8 cellular contexts compared by ENCODE assay signal in genomic region chr21:46184625-46185555, GRCh38. TPM values are rescaled to one million over a fixed set of nuclear protein-coding genes. Genes with fewer than 3 reads are reported as not detected.
DNase-seq lines count a peak whose midpoint lies in the region; ATAC-seq and TF ChIP-seq lines count a peak whose summit lies in the region.

No MANE protein-coding gene starts in this region.

- H3K36me3 Mint-ChIP-seq in activated naive CD8-positive, alpha-beta T cell: no peaks in the 10 kb centered on the region
- no peaks in the 10 kb centered on the region for H3K36me3 Mint-ChIP-seq in glutamatergic neuron (ENCODE audit: unreplicated experiment)

- TF ChIP-seq POLR2A in GM18505 (IDR thresholded peaks at IDR 0.05; ENCODE audit: borderline replicate concordance, extremely low read depth, insufficient read depth, insufficient read length): peak; percentile 38

- H3K79me2 ChIP-seq in SK-N-SH (ENCODE audit: insufficient read depth): no peaks in the 10 kb centered on the region

- H3K4me1 ChIP-seq in SK-N-SH (ENCODE audit: control insufficient read depth in 1 of 2, insufficient read depth in 2 of 2, low read depth in 1 of 2, low read length in 1 of 2): peaks cover 16 to 28% of the 10 kb centered on the region in 2 experiments

- no peak for TF ChIP-seq CTCF in SK-N-SH (IDR thresholded peaks at IDR 0.05)
- no peak for TF ChIP-seq CTCF in glutamatergic neuron (IDR thresholded peaks at IDR 0.05; ENCODE audit: partially characterized antibody, unreplicated experiment)
- TF ChIP-seq CTCF in omental fat pad (IDR thresholded peaks at IDR 0.05): no peak

- peak overlapping the region; percentile 55 to 58 for H3K4me3 ChIP-seq in SK-N-SH (ENCODE audit: low read depth in 2 of 2, low read length in 1 of 2)

- peak overlapping the region; percentile 72; the same call in 1 of the 2 replicates for H2AFZ ChIP-seq in SK-N-SH (ENCODE audit: low read depth)

- H4K20me1 ChIP-seq in SK-N-SH (ENCODE audit: insufficient read depth): no peaks in the 10 kb centered on the region

- DNase-seq in M059J (ENCODE audit: low read depth): peak; percentile 83
- DNase-seq in SK-N-SH: peak; percentile 78
- peak; percentile 76 for DNase-seq in glutamatergic neuron
- DNase-seq in omental fat pad (ENCODE audit: low spot score): peak; percentile 56
- peak; percentile 84 for DNase-seq in superior temporal gyrus (ENCODE audit: extremely low spot score)

- no peak for TF ChIP-seq EP300 in SK-N-SH (IDR thresholded peaks at IDR 0.05; ENCODE audit: borderline replicate concordance in 1 of 2, low read depth in 1 of 2, low read length in 1 of 2)

- H3K9ac ChIP-seq in SK-N-SH: peak overlapping the region; percentile 50; the same call in 1 of the 2 replicates

- ATAC-seq in GM18505 (IDR thresholded peaks at IDR 0.05; ENCODE audit: unreplicated experiment) (peak; percentile 77), omental fat pad (ENCODE audit: low FRiP score) (peak; percentile 81), GM21381 (IDR thresholded peaks at IDR 0.05; ENCODE audit: unreplicated experiment) (no peak)

- H3K27ac ChIP-seq in SK-N-SH (ENCODE audit: low read depth in 2 of 2, low read length in 1 of 2): peak overlapping the region; percentile 58

- peaks cover 14% of the 10 kb centered on the region for H3K4me1 Mint-ChIP-seq in activated naive CD8-positive, alpha-beta T cell (ENCODE audit: low read depth)
- peaks cover 29% of the 10 kb centered on the region for H3K4me1 Mint-ChIP-seq in glutamatergic neuron (ENCODE audit: low read depth, unreplicated experiment)

- 48% methylated on average over 29 of the region's 30 CpGs for WGBS in SK-N-SH (ENCODE audit: low lambda C conversion rate)

- H3K36me3 ChIP-seq in SK-N-SH (replicated peaks in 1 of 2; ENCODE audit: control insufficient read depth in 1 of 2, insufficient read depth in 2 of 2, low read length in 1 of 2): no peaks in the 10 kb centered on the region

- H3K27ac Mint-ChIP-seq in activated naive CD8-positive, alpha-beta T cell: peak overlapping the region; percentile 83
- H3K27ac Mint-ChIP-seq in glutamatergic neuron (ENCODE audit: unreplicated experiment): peak overlapping the region; percentile 92

- H3K27me3 Mint-ChIP-seq in activated naive CD8-positive, alpha-beta T cell: no peaks in the 10 kb centered on the region
- peaks cover 13% of the 10 kb centered on the region for H3K27me3 Mint-ChIP-seq in glutamatergic neuron (ENCODE audit: unreplicated experiment)

- H3K4me3 Mint-ChIP-seq in activated naive CD8-positive, alpha-beta T cell: peak overlapping the region; percentile 87
- peak overlapping the region; percentile 89 for H3K4me3 Mint-ChIP-seq in glutamatergic neuron (ENCODE audit: unreplicated experiment)

- no peaks in the 10 kb centered on the region for H3K27me3 ChIP-seq in SK-N-SH (ENCODE audit: insufficient read depth)

- POLR2A ChIA-PET in SK-N-SH (lab: Yijun Ruan, JAX): no interaction called here

- no peaks in the 10 kb centered on the region for H3K9me2 ChIP-seq in SK-N-SH

- H3K4me2 ChIP-seq in SK-N-SH: peak overlapping the region; percentile 72; the same call in 1 of the 2 replicates

- peaks cover 10% of the 10 kb centered on the region for H3F3A ChIP-seq in SK-N-SH (replicated peaks; ENCODE audit: insufficient read depth)

- H3K9me3 ChIP-seq in SK-N-SH: no peaks in the 10 kb centered on the region

- CTCF ChIA-PET in SK-N-SH (lab: Yijun Ruan, JAX): no interaction called here

- TF ChIP-seq RAD21 in SK-N-SH (IDR thresholded peaks at IDR 0.05; ENCODE audit: low read length): no peak

- H3K9me3 Mint-ChIP-seq in activated naive CD8-positive, alpha-beta T cell (ENCODE audit: low read depth): no peaks in the 10 kb centered on the region
- H3K9me3 Mint-ChIP-seq in glutamatergic neuron (ENCODE audit: unreplicated experiment): peaks cover 18% of the 10 kb centered on the region

TF ChIP-seq in SK-N-SH, 30 proteins besides CTCF, POLR2A, EP300 and RAD21:
- TF ChIP-seq RFX5 (IDR thresholded peaks at IDR 0.05; ENCODE audit: low read length) (no peak), POLR2AphosphoS5 (IDR thresholded peaks at IDR 0.05; ENCODE audit: low read depth, low read length) (no peak), FOXJ3 (CRISPR knock-in tag; IDR thresholded peaks at IDR 0.05) (no peak), MXI1 (IDR thresholded peaks at IDR 0.05; ENCODE audit: low read depth, low read length) (peak; percentile 14; the same call in 1 of the 2 replicates), PBX3 (IDR thresholded peaks at IDR 0.05) (peak; percentile 98; the same call in 1 of the 2 replicates), REST (IDR thresholded peaks at IDR 0.05; ENCODE audit: low read depth, low read length) (no peak), TEAD4 (IDR thresholded peaks at IDR 0.05; ENCODE audit: borderline replicate concordance, insufficient read depth) (no peak), MEF2A (IDR thresholded peaks at IDR 0.05; ENCODE audit: borderline replicate concordance, low read depth) (no peak), GATA2 (CRISPR knock-in tag; IDR thresholded peaks at IDR 0.05) (no peak), FOSL2 (IDR thresholded peaks at IDR 0.05; ENCODE audit: borderline replicate concordance, low read depth) (no peak), TAF1 (IDR thresholded peaks at IDR 0.05; ENCODE audit: borderline replicate concordance, low read depth, low read length) (no peak)

RNA-seq across cellular contexts. Expression of gene SPATC1L, which starts 0.6 kb away (rescaled TPM):
- 17.4 and 21.6 TPM in 2 replicates for total RNA-seq in M059J (2014; rRNA removed; shearing (Covaris generic))
- 4.8 and 8.3 TPM in 2 replicates for polyA plus RNA-seq in SK-N-SH (2012; rRNA removed)
- 3.5 and 5.9 TPM in 2 replicates for polyA plus RNA-seq in SK-N-SH (2012; cell fraction: cytosol; rRNA removed)
- polyA plus RNA-seq in SK-N-SH (2012; cell fraction: nucleus; rRNA removed): 11.3 and 15.7 TPM in 2 replicates
- total RNA-seq in glutamatergic neuron (ENCODE audit: unreplicated experiment): 58.7 TPM
- 1 to 10 TPM in 3 of 4 donors, under 1 TPM in 1; 0.96 to 8.0 (median 2.8) TPM for total RNA-seq in omental fat pad

RNA-seq across cellular contexts. Expression of gene FTCD, which starts 29.5 kb away (rescaled TPM):
- not detected in 2 replicates for total RNA-seq in M059J (2014; rRNA removed; shearing (Covaris generic))
- polyA plus RNA-seq in SK-N-SH (2012; rRNA removed): 0.33 and 0.37 TPM in 2 replicates
- polyA plus RNA-seq in SK-N-SH (2012; cell fraction: cytosol; rRNA removed): 0.05 TPM in 1 of 2 replicates, not detected in the other
- 3.3 and 3.4 TPM in 2 replicates for polyA plus RNA-seq in SK-N-SH (2012; cell fraction: nucleus; rRNA removed)
- 13.4 TPM for total RNA-seq in glutamatergic neuron (ENCODE audit: unreplicated experiment)
- total RNA-seq in omental fat pad: not detected

RNA-seq across cellular contexts. Expression of gene LSS, which starts 43.7 kb away (rescaled TPM):
- 31.9 and 55.0 TPM in 2 replicates for total RNA-seq in M059J (2014; rRNA removed; shearing (Covaris generic))
- polyA plus RNA-seq in SK-N-SH (2012; rRNA removed): 38.7 and 41.8 TPM in 2 replicates
- 14.4 and 23.1 TPM in 2 replicates for polyA plus RNA-seq in SK-N-SH (2012; cell fraction: cytosol; rRNA removed)
- polyA plus RNA-seq in SK-N-SH (2012; cell fraction: nucleus; rRNA removed): 110 and 119 TPM in 2 replicates
- total RNA-seq in glutamatergic neuron (ENCODE audit: unreplicated experiment) (390 TPM), omental fat pad (100 to 1,000 TPM in 2 of 4 donors, 10 to 100 TPM in 2; 94.8 to 122 (median 108) TPM)

Comparison
In these comparisons a context has a peak if more than half of its experiments do, and no peak if none do; other contexts are left out.
1. RNA of gene FTCD, which starts 29.5 kb away (total RNA-seq): 13.4 TPM in glutamatergic neuron (single experiment); not detected in omental fat pad and not detected in M059J; every median in the first group is over 10 times any median in the second.
2. Peak in every context shown above with its lines, with median percentiles within 50 percentile points of each other: DNase-seq.